In genomic region chr15:90986790-90987507, GRCh38 we compare ENCODE assay signal across 12 cellular contexts. TPM values are rescaled to one million over a fixed set of nuclear protein-coding genes. Genes with fewer than 3 reads are reported as not detected.
A peak's percentile ranks its signal among the peaks of the same experiment; 100 is the strongest.
DNase-seq lines count a peak whose midpoint lies in the region; ATAC-seq, FAIRE-seq and TF ChIP-seq lines count a peak whose summit lies in the region.
"Had no signal": no experiment of that assay in that cellular context is flagged by ENCODE, and none has a peak within 500 bp of the region (broad histone marks: within the 10 kb centered on the region; RNA-seq: fewer than 3 reads in every experiment).

No MANE protein-coding gene starts in this region.

- peaks cover 4% of the 10 kb centered on the region for H3K9me1 ChIP-seq in keratinocyte (ENCODE audit: control insufficient read depth, extremely low read depth, insufficient read depth, low read length)

- DNase-seq in keratinocyte (ENCODE audit: low read depth, low spot score) (no peak), NCI-H2196 treated with DMSO at 0.1 percent for 48 hours (lab: John Stamatoyannopoulos, UW; ENCODE audit: unreplicated experiment) (no peak), NCI-H1105 treated with DMSO at 0.1 percent for 48 hours (lab: John Stamatoyannopoulos, UW) (no peak), NCI-H82 treated with DMSO at 0.1 percent for 48 hours (lab: John Stamatoyannopoulos, UW; ENCODE audit: unreplicated experiment) (no peak)
- DNase-seq in activated CD4-positive, alpha-beta T cell treated with anti-CD3 and anti-CD28 coated beads for 4 hours = no peak
- DNase-seq: adrenal gland, NCI-H748 treated with DMSO at 0.1 percent for 48 hours, pancreas had no signal

- no peaks in the 10 kb centered on the region for H3K27me3 ChIP-seq in keratinocyte (ENCODE audit: control insufficient read depth, extremely low read depth, insufficient read depth, low read length)
- H3K27me3 ChIP-seq: adrenal gland, pancreas had no signal

- TF ChIP-seq CTCF in keratinocyte (optimal IDR thresholded peaks at IDR 0.05 in 1 of 3, IDR thresholded peaks at IDR 0.05 in 1 of 3, conservative IDR thresholded peaks at IDR 0.05 in 1 of 3; ENCODE audit: extremely low read depth in 1 of 3, insufficient read depth in 2 of 3, low read length in 3 of 3) = no peak

- peak overlapping the region; percentile 59 for H3K4me2 ChIP-seq in keratinocyte (ENCODE audit: control insufficient read depth, extremely low read depth, insufficient read depth, low read depth, low read length)

- peaks cover 3% of the 10 kb centered on the region for H3K4me1 ChIP-seq in keratinocyte (ENCODE audit: control insufficient read depth, extremely low read depth, insufficient read depth, low read length)
- H3K4me1 ChIP-seq: adrenal gland, pancreas had no signal

- peaks cover 0 to 24% of the 10 kb centered on the region in 2 experiments for H3K36me3 ChIP-seq in keratinocyte (ENCODE audit: control insufficient read depth in 2 of 2, extremely low read depth in 1 of 2, insufficient read depth in 2 of 2, low read length in 2 of 2)
- H3K36me3 ChIP-seq: adrenal gland, pancreas had no signal

- no peak overlapping the region for H3K4me3 ChIP-seq in keratinocyte (ENCODE audit: control insufficient read depth in 2 of 3, extremely low read depth in 1 of 3, insufficient read depth in 2 of 3, low read depth in 1 of 3, low read length in 3 of 3)
- H3K4me3 ChIP-seq: adrenal gland, pancreas had no signal

- no peak overlapping the region for H2AFZ ChIP-seq in keratinocyte (ENCODE audit: control insufficient read depth, low read length)

- no peaks in the 10 kb centered on the region for H3K9me3 ChIP-seq in keratinocyte (ENCODE audit: control insufficient read depth, low read depth, low read length)
- H3K9me3 ChIP-seq: adrenal gland, pancreas had no signal

- H3K27ac ChIP-seq in keratinocyte (ENCODE audit: control insufficient read depth, insufficient read depth, low read length) = no peak overlapping the region
- H3K27ac ChIP-seq: adrenal gland, pancreas had no signal

- H3K79me2 ChIP-seq in keratinocyte (ENCODE audit: control insufficient read depth, insufficient read depth, low read length) = peaks cover 80% of the 10 kb centered on the region

- no peak for FAIRE-seq in keratinocyte (lab: Jason Lieb, UNC)
- FAIRE-seq: endothelial cell of umbilical vein, pancreas had no signal

- no peaks in the 10 kb centered on the region for H4K20me1 ChIP-seq in keratinocyte (ENCODE audit: control insufficient read depth, extremely low read depth, insufficient read depth, low read length)

- ATAC-seq in GM18498 (IDR thresholded peaks at IDR 0.05; ENCODE audit: unreplicated experiment) = peak; percentile 67
- peak; percentile 48 for ATAC-seq in GM21360 (IDR thresholded peaks at IDR 0.05; ENCODE audit: unreplicated experiment)
- ATAC-seq in HG03521 (IDR thresholded peaks at IDR 0.05; ENCODE audit: unreplicated experiment) = peak; percentile 40

- H3K9ac ChIP-seq in keratinocyte (ENCODE audit: control insufficient read depth, extremely low read depth, insufficient read depth, low read length) = no peak overlapping the region

- dilution Hi-C loops in keratinocyte (cut with MboI; ENCODE audit: extremely low pct_ligation_motif_present, low sequenced_read_pairs) = no loop called here

RNA-seq across cellular contexts. Expression of gene PRC1, which starts 7.4 kb away (rescaled TPM):
- polyA plus RNA-seq in keratinocyte = 23.4 to 105 TPM (median 78.4 TPM) in 3 replicates
- 11.3 TPM for polyA plus RNA-seq in keratinocyte (2011; ENCODE audit: low read depth)
- 20.9 and 28.4 TPM in 2 replicates for polyA plus RNA-seq in keratinocyte (2011; cell fraction: cytosol; rRNA removed)
- 34.7 and 36.2 TPM in 2 replicates for polyA plus RNA-seq in keratinocyte (2011; cell fraction: nucleus; rRNA removed)
- 2.1 and 55.4 TPM in 2 replicates for polyA plus RNA-seq in keratinocyte (2012; ENCODE audit: low replicate concordance)
- polyA minus RNA-seq in keratinocyte = 21.7 to 136 TPM (median 82.1 TPM) in 3 replicates
- 28.0 TPM for polyA minus RNA-seq in keratinocyte (2011; cell fraction: cytosol; rRNA and poly(A)+ RNA removed)
- 9.6 and 14.0 TPM in 2 replicates for polyA minus RNA-seq in keratinocyte (2011; cell fraction: nucleus; rRNA and poly(A)+ RNA removed)

RNA-seq across cellular contexts. Expression of gene RCCD1, which starts 32.3 kb away (rescaled TPM):
- polyA plus RNA-seq in keratinocyte = 4.9 to 7.8 TPM (median 7.3 TPM) in 3 replicates
- polyA plus RNA-seq in keratinocyte (2011; ENCODE audit: low read depth) = 12.3 TPM
- 4.4 and 4.6 TPM in 2 replicates for polyA plus RNA-seq in keratinocyte (2011; cell fraction: cytosol; rRNA removed)
- 18.7 and 19.9 TPM in 2 replicates for polyA plus RNA-seq in keratinocyte (2011; cell fraction: nucleus; rRNA removed)
- 8.1 and 11.2 TPM in 2 replicates for polyA plus RNA-seq in keratinocyte (2012; ENCODE audit: low replicate concordance)
- polyA minus RNA-seq in keratinocyte = 1.8 to 4.7 TPM (median 3.1 TPM) in 3 replicates
- 4.6 TPM for polyA minus RNA-seq in keratinocyte (2011; cell fraction: cytosol; rRNA and poly(A)+ RNA removed)
- 3.5 and 3.6 TPM in 2 replicates for polyA minus RNA-seq in keratinocyte (2011; cell fraction: nucleus; rRNA and poly(A)+ RNA removed)

RNA-seq across cellular contexts. Expression of gene VPS33B, which starts 35.4 kb away (rescaled TPM):
- polyA plus RNA-seq in keratinocyte = 16.2 to 20.9 TPM (median 20.2 TPM) in 3 replicates
- 11.2 TPM for polyA plus RNA-seq in keratinocyte (2011; ENCODE audit: low read depth)
- 8.7 and 11.7 TPM in 2 replicates for polyA plus RNA-seq in keratinocyte (2011; cell fraction: cytosol; rRNA removed)
- 29.4 and 34.7 TPM in 2 replicates for polyA plus RNA-seq in keratinocyte (2011; cell fraction: nucleus; rRNA removed)
- polyA plus RNA-seq in keratinocyte (2012; ENCODE audit: low replicate concordance) = 14.7 and 23.0 TPM in 2 replicates
- polyA minus RNA-seq in keratinocyte = 15.4 to 38.6 TPM (median 18.1 TPM) in 3 replicates
- 20.0 TPM for polyA minus RNA-seq in keratinocyte (2011; cell fraction: cytosol; rRNA and poly(A)+ RNA removed)
- 14.2 and 31.9 TPM in 2 replicates for polyA minus RNA-seq in keratinocyte (2011; cell fraction: nucleus; rRNA and poly(A)+ RNA removed)

RNA-seq across cellular contexts. Expression of gene UNC45A, which starts 51.9 kb away (rescaled TPM):
- polyA plus RNA-seq in keratinocyte = 60.9 to 91.0 TPM (median 63.1 TPM) in 3 replicates
- 71.9 TPM for polyA plus RNA-seq in keratinocyte (2011; ENCODE audit: low read depth)
- 36.0 and 65.6 TPM in 2 replicates for polyA plus RNA-seq in keratinocyte (2011; cell fraction: cytosol; rRNA removed)
- polyA plus RNA-seq in keratinocyte (2011; cell fraction: nucleus; rRNA removed) = 92.9 and 109 TPM in 2 replicates
- polyA plus RNA-seq in keratinocyte (2012; ENCODE audit: low replicate concordance) = 69.1 and 85.0 TPM in 2 replicates
- 76.9 to 110 TPM (median 103 TPM) in 3 replicates for polyA minus RNA-seq in keratinocyte
- 93.0 TPM for polyA minus RNA-seq in keratinocyte (2011; cell fraction: cytosol; rRNA and poly(A)+ RNA removed)
- polyA minus RNA-seq in keratinocyte (2011; cell fraction: nucleus; rRNA and poly(A)+ RNA removed) = 91.7 and 99.8 TPM in 2 replicates

RNA-seq across cellular contexts. Expression of gene HDDC3, which starts 54.6 kb away (rescaled TPM):
- polyA plus RNA-seq in keratinocyte = 10.6 to 12.1 TPM (median 11.8 TPM) in 3 replicates
- polyA plus RNA-seq in keratinocyte (2011; ENCODE audit: low read depth) = 14.6 TPM
- polyA plus RNA-seq in keratinocyte (2011; cell fraction: cytosol; rRNA removed) = 7.7 and 9.8 TPM in 2 replicates
- polyA plus RNA-seq in keratinocyte (2011; cell fraction: nucleus; rRNA removed) = 6.4 and 7.6 TPM in 2 replicates
- polyA plus RNA-seq in keratinocyte (2012; ENCODE audit: low replicate concordance) = 9.4 and 12.4 TPM in 2 replicates
- 4.4 to 7.2 TPM (median 6.5 TPM) in 3 replicates for polyA minus RNA-seq in keratinocyte
- polyA minus RNA-seq in keratinocyte (2011; cell fraction: cytosol; rRNA and poly(A)+ RNA removed) = 9.4 TPM
- 2.2 and 4.1 TPM in 2 replicates for polyA minus RNA-seq in keratinocyte (2011; cell fraction: nucleus; rRNA and poly(A)+ RNA removed)
